ENCODE assay signal across 1 cellular context in the genomic region with DNA sequence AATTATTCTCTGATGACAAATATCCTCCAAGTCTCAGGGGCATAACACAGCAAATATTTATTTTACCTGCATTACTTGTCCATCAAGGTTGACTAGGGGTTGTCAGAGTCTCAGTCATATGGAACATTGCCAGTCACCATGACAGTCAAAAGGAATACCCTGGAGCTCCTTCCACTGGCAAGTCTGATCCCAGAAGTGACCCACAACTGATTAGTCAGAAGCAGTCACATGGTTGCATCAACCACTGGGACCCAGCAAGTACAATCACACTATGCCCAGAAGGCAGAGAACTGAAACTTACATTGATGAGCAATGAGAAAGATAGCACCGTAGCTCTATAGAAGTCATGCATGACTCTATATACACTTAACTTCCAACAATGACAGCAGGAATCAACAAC.
TF ChIP-seq lines count a peak whose summit lies in the region.

No MANE protein-coding gene starts in this region.

TF ChIP-seq in H1, 55 proteins besides CTCF, POLR2A, EP300 and RAD21:
- TF ChIP-seq KDM1A (IDR thresholded peaks at IDR 0.05; ENCODE audit: borderline replicate concordance, low read length) (no peak), SP4 (IDR thresholded peaks at IDR 0.05; ENCODE audit: low read length) (no peak), SIX5 (IDR thresholded peaks at IDR 0.05; ENCODE audit: low read depth, low read length) (no peak), HDAC6 (IDR thresholded peaks at IDR 0.05; ENCODE audit: low read depth, low read length) (no peak), KDM4A (IDR thresholded peaks at IDR 0.05; ENCODE audit: low read depth, low read length, severe bottlenecking) (no peak), SP1 (IDR thresholded peaks at IDR 0.05; ENCODE audit: low read depth, low read length) (no peak), NANOG (IDR thresholded peaks at IDR 0.05; ENCODE audit: insufficient read depth, low read depth, low read length, poor library complexity, severe bottlenecking) (no peak), SIN3A (conservative IDR thresholded peaks at IDR 0.05 in 1 of 2, IDR thresholded peaks at IDR 0.05 in 1 of 2; ENCODE audit: low read depth in 1 of 2, low read length in 2 of 2) (no peak), MAFK (IDR thresholded peaks at IDR 0.05; ENCODE audit: low read depth, low read length) (no peak), TBP (IDR thresholded peaks at IDR 0.05; ENCODE audit: low read depth, low read length) (no peak)
- TF ChIP-seq, protein P1, sequence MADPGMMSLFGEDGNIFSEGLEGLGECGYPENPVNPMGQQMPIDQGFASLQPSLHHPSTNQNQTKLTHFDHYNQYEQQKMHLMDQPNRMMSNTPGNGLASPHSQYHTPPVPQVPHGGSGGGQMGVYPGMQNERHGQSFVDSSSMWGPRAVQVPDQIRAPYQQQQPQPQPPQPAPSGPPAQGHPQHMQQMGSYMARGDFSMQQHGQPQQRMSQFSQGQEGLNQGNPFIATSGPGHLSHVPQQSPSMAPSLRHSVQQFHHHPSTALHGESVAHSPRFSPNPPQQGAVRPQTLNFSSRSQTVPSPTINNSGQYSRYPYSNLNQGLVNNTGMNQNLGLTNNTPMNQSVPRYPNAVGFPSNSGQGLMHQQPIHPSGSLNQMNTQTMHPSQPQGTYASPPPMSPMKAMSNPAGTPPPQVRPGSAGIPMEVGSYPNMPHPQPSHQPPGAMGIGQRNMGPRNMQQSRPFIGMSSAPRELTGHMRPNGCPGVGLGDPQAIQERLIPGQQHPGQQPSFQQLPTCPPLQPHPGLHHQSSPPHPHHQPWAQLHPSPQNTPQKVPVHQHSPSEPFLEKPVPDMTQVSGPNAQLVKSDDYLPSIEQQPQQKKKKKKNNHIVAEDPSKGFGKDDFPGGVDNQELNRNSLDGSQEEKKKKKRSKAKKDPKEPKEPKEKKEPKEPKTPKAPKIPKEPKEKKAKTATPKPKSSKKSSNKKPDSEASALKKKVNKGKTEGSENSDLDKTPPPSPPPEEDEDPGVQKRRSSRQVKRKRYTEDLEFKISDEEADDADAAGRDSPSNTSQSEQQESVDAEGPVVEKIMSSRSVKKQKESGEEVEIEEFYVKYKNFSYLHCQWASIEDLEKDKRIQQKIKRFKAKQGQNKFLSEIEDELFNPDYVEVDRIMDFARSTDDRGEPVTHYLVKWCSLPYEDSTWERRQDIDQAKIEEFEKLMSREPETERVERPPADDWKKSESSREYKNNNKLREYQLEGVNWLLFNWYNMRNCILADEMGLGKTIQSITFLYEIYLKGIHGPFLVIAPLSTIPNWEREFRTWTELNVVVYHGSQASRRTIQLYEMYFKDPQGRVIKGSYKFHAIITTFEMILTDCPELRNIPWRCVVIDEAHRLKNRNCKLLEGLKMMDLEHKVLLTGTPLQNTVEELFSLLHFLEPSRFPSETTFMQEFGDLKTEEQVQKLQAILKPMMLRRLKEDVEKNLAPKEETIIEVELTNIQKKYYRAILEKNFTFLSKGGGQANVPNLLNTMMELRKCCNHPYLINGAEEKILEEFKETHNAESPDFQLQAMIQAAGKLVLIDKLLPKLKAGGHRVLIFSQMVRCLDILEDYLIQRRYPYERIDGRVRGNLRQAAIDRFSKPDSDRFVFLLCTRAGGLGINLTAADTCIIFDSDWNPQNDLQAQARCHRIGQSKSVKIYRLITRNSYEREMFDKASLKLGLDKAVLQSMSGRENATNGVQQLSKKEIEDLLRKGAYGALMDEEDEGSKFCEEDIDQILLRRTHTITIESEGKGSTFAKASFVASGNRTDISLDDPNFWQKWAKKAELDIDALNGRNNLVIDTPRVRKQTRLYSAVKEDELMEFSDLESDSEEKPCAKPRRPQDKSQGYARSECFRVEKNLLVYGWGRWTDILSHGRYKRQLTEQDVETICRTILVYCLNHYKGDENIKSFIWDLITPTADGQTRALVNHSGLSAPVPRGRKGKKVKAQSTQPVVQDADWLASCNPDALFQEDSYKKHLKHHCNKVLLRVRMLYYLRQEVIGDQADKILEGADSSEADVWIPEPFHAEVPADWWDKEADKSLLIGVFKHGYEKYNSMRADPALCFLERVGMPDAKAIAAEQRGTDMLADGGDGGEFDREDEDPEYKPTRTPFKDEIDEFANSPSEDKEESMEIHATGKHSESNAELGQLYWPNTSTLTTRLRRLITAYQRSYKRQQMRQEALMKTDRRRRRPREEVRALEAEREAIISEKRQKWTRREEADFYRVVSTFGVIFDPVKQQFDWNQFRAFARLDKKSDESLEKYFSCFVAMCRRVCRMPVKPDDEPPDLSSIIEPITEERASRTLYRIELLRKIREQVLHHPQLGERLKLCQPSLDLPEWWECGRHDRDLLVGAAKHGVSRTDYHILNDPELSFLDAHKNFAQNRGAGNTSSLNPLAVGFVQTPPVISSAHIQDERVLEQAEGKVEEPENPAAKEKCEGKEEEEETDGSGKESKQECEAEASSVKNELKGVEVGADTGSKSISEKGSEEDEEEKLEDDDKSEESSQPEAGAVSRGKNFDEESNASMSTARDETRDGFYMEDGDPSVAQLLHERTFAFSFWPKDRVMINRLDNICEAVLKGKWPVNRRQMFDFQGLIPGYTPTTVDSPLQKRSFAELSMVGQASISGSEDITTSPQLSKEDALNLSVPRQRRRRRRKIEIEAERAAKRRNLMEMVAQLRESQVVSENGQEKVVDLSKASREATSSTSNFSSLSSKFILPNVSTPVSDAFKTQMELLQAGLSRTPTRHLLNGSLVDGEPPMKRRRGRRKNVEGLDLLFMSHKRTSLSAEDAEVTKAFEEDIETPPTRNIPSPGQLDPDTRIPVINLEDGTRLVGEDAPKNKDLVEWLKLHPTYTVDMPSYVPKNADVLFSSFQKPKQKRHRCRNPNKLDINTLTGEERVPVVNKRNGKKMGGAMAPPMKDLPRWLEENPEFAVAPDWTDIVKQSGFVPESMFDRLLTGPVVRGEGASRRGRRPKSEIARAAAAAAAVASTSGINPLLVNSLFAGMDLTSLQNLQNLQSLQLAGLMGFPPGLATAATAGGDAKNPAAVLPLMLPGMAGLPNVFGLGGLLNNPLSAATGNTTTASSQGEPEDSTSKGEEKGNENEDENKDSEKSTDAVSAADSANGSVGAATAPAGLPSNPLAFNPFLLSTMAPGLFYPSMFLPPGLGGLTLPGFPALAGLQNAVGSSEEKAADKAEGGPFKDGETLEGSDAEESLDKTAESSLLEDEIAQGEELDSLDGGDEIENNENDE (IDR thresholded peaks at IDR 0.05; ENCODE audit: insufficient replicate concordance, low read length), result no peak
- TF ChIP-seq, protein P2, sequence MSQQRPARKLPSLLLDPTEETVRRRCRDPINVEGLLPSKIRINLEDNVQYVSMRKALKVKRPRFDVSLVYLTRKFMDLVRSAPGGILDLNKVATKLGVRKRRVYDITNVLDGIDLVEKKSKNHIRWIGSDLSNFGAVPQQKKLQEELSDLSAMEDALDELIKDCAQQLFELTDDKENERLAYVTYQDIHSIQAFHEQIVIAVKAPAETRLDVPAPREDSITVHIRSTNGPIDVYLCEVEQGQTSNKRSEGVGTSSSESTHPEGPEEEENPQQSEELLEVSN (IDR thresholded peaks at IDR 0.05), result no peak
- TF ChIP-seq, protein P3, sequence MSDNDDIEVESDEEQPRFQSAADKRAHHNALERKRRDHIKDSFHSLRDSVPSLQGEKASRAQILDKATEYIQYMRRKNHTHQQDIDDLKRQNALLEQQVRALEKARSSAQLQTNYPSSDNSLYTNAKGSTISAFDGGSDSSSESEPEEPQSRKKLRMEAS (IDR thresholded peaks at IDR 0.05), result no peak
- TF ChIP-seq, protein P4, sequence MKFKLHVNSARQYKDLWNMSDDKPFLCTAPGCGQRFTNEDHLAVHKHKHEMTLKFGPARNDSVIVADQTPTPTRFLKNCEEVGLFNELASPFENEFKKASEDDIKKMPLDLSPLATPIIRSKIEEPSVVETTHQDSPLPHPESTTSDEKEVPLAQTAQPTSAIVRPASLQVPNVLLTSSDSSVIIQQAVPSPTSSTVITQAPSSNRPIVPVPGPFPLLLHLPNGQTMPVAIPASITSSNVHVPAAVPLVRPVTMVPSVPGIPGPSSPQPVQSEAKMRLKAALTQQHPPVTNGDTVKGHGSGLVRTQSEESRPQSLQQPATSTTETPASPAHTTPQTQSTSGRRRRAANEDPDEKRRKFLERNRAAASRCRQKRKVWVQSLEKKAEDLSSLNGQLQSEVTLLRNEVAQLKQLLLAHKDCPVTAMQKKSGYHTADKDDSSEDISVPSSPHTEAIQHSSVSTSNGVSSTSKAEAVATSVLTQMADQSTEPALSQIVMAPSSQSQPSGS (IDR thresholded peaks at IDR 0.05; ENCODE audit: low read length), result no peak
